Comparison of ENCODE assay signal across 27 cellular contexts in the genomic region with DNA sequence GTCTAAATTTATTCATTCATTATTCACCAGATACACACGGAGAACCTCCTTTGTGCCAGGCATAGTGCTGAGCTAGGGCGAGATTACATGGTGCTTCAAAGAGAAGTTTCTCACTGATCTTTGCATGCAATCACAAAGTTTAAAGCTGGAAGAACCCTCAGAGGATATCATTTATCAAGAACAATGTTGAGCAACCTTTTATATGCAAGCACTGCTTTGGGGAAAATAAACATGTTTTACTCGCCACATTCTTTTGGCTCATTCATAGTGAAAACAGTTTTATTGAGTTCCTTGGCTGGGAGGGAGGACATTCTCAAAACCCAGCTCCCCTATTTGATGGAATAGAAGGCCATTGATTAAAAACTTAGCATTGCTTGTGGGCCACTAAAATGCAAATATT. TPM values are rescaled to one million over a fixed set of nuclear protein-coding genes. Genes with fewer than 3 reads are reported as not detected.
A peak's percentile ranks its signal among the peaks of the same experiment; 100 is the strongest.
DNase-seq lines count a peak whose midpoint lies in the region; ATAC-seq and TF ChIP-seq lines count a peak whose summit lies in the region.
"Had no signal": no experiment of that assay in that cellular context is flagged by ENCODE, and none has a peak within 500 bp of the region (broad histone marks: within the 10 kb centered on the region; RNA-seq: fewer than 3 reads in every experiment).

No MANE protein-coding gene starts in this region.

- no peak for ATAC-seq in Right ventricle myocardium superior (ENCODE audit: poor library complexity)
- ATAC-seq: activated T-cell treated with anti-CD3 and anti-CD28 coated beads, Interleukin-2, amount 50 U/mL, for 72 hours; CD8-positive, alpha-beta T cell; effector memory CD8-positive, alpha-beta T cell; naive thymus-derived CD4-positive, alpha-beta T cell; Panc1 had no signal

- H2AFZ ChIP-seq in fibroblast of lung (ENCODE audit: low read length) = no peak overlapping the region

- H3K27me3 ChIP-seq in fibroblast of lung (ENCODE audit: control insufficient read depth, insufficient read depth, low read length) = no peaks in the 10 kb centered on the region
- H3K27me3 ChIP-seq in skeletal muscle satellite cell (ENCODE audit: control insufficient read depth, insufficient read depth, low read length) = no peaks in the 10 kb centered on the region

- H3K4me2 ChIP-seq in fibroblast of lung (ENCODE audit: extremely low read depth, insufficient read depth, low read length) (peak overlapping the region; percentile 33), skeletal muscle satellite cell (ENCODE audit: low read length) (peak overlapping the region; percentile 77)

- no peak for TF ChIP-seq CTCF in fibroblast of lung (conservative IDR thresholded peaks at IDR 0.05 in 1 of 2, IDR thresholded peaks at IDR 0.05 in 1 of 2; ENCODE audit: low read depth in 1 of 2, low read length in 2 of 2)

- no peaks in the 10 kb centered on the region for H3K79me2 ChIP-seq in fibroblast of lung (ENCODE audit: control insufficient read depth, insufficient read depth, low read length)

- peaks cover 25% of the 10 kb centered on the region for H3K4me1 ChIP-seq in fibroblast of lung (ENCODE audit: control insufficient read depth, extremely low read depth, insufficient read depth, low read length)
- H3K4me1 ChIP-seq in skeletal muscle satellite cell (ENCODE audit: control insufficient read depth, insufficient read depth, low read length) = peaks cover 61% of the 10 kb centered on the region

- H3K9me3 ChIP-seq in fibroblast of lung (ENCODE audit: control insufficient read depth, insufficient read depth, low read depth, low read length) (no peaks in the 10 kb centered on the region), skeletal muscle satellite cell (replicated peaks; ENCODE audit: low read length) (no peaks in the 10 kb centered on the region)

- H3K27ac ChIP-seq in fibroblast of lung (ENCODE audit: insufficient read depth, low read length) = no peak overlapping the region
- H3K27ac ChIP-seq: cardiac muscle cell, coronary artery had no signal

- DNase-seq in AG20443 (ENCODE audit: low spot score) = peak; percentile 51
- peak; percentile 78 for DNase-seq in M059J (ENCODE audit: low read depth)
- DNase-seq in fibroblast of lung (ENCODE audit: low read depth in 2 of 2) = peak; percentile 77 to 83
- no peak for DNase-seq in Right ventricle myocardium superior
- no peak for DNase-seq in SKM-1 (lab: John Stamatoyannopoulos, UW; ENCODE audit: unreplicated experiment)
- no peak for DNase-seq in DMS79 (lab: John Stamatoyannopoulos, UW)
- DNase-seq in NCI-H510A treated with DMSO at 0.1 percent for 48 hours (lab: John Stamatoyannopoulos, UW) = no peak
- DNase-seq: activated B cell treated with CpG ODN at 0.5 μM for 24 hours; activated naive CD4-positive, alpha-beta T cell; activated T-cell treated with anti-CD3 and anti-CD28 coated beads, Interleukin-2, amount 50 U/mL, for 72 hours; CD8-positive, alpha-beta T cell; DMS 273 treated with DMSO at 0.1 percent for 48 hours; effector memory CD8-positive, alpha-beta T cell; erythroblast; midbrain; naive thymus-derived CD4-positive, alpha-beta T cell; NCI-H1092; NCI-H187; NCI-H69; SIG-M5; stimulated activated CD4-positive, alpha-beta T cell treated with anti-CD3 and anti-CD28 coated beads, Interleukin-2, amount 100 ng/mL, for 48 hours; substantia nigra had no signal

- H3K36me3 ChIP-seq in fibroblast of lung (ENCODE audit: control insufficient read depth, insufficient read depth, low read length) (no peaks in the 10 kb centered on the region), skeletal muscle satellite cell (ENCODE audit: insufficient read depth, low read length) (no peaks in the 10 kb centered on the region)
- H3K36me3 ChIP-seq: cardiac muscle cell had no signal

- H3K4me3 ChIP-seq in fibroblast of lung (replicated peaks in 1 of 4; ENCODE audit: control extremely low read depth in 1 of 4, insufficient read depth in 1 of 4, low read depth in 3 of 4, low read length in 4 of 4) (no peak overlapping the region), skeletal muscle satellite cell (ENCODE audit: low read length) (no peak overlapping the region)
- H3K4me3 ChIP-seq: cardiac muscle cell, coronary artery had no signal

- intact Hi-C loops in Right ventricle myocardium superior (cut with DNase I) = no loop called here

- H4K20me1 ChIP-seq in fibroblast of lung (ENCODE audit: control insufficient read depth, extremely low read depth, insufficient read depth, low read length) = no peaks in the 10 kb centered on the region

- H3K9ac ChIP-seq in fibroblast of lung (ENCODE audit: insufficient read depth, low read length) = no peak overlapping the region
- H3K9ac ChIP-seq in skeletal muscle satellite cell (ENCODE audit: low read depth, low read length) = peak overlapping the region; percentile 28

RNA-seq across cellular contexts. Expression of a gene that starts 49.8 kb away (rescaled TPM):
- total RNA-seq in M059J (2014; rRNA removed; shearing (Covaris generic)) = 6.3 and 10.3 TPM in 2 replicates
- 12.3 and 21.8 TPM in 2 replicates for total RNA-seq in fibroblast of lung
- 9.3 and 13.9 TPM in 2 replicates for polyA plus RNA-seq in fibroblast of lung
- 8.3 and 9.9 TPM in 2 replicates for polyA plus RNA-seq in fibroblast of lung (2012)
- 46.8 and 86.3 TPM in 2 replicates for polyA minus RNA-seq in fibroblast of lung (ENCODE audit: low replicate concordance)
- total RNA-seq in skeletal muscle satellite cell (2012; rRNA removed) = 32.4 and 34.7 TPM in 2 replicates
- 1.7 TPM for total RNA-seq in Right ventricle myocardium superior
- total RNA-seq: G401 had no signal

Comparison
In these comparisons a context has a peak if more than half of its experiments do, and no peak if none do; other contexts are left out.
1. DNase-seq: peak in AG20443 (single experiment), M059J (single experiment) and fibroblast of lung (2 of 2); none in Right ventricle myocardium superior (single experiment), SKM-1 (single experiment), DMS79 (single experiment) and NCI-H510A treated with DMSO at 0.1 percent for 48 hours (single experiment).